Comparison of ENCODE assay signal across 1 cellular context in the genomic region with DNA sequence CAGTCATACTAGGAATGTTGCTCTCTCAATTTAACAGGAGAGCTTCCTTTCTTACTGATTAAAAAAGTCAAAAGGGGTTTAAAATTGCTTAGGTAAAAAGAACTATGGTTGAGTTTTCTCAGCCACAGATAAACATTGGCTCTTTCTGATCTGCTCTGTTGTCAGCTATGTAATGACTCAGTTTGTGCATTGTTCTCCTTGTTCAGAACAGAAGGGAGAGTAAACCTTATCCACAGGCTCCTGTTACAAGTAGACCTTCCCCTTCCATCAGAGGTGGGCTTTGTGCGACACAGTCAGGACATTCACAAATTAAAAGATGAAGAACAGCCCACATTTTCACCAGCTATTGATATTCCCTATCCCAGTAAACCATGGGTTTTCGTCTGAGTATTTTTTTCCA.
TF ChIP-seq lines count a peak whose summit lies in the region.

No MANE protein-coding gene starts in this region.

TF ChIP-seq in H1, 55 proteins besides CTCF, POLR2A, EP300 and RAD21:
- no peak for TF ChIP-seq HDAC2 (IDR thresholded peaks at IDR 0.05; ENCODE audit: borderline replicate concordance in 1 of 2, low read depth in 2 of 2, low read length in 2 of 2)
- TF ChIP-seq GTF2F1 (IDR thresholded peaks at IDR 0.05; ENCODE audit: borderline replicate concordance, low read depth, low read length), result no peak
- no peak for TF ChIP-seq TAF1 (IDR thresholded peaks at IDR 0.05; ENCODE audit: low read depth, low read length)
- no peak for TF ChIP-seq FOSL1 (IDR thresholded peaks at IDR 0.05; ENCODE audit: insufficient read depth, low read depth, low read length)
- TF ChIP-seq TAF7 (optimal IDR thresholded peaks at IDR 0.05; ENCODE audit: borderline replicate concordance, low read depth, low read length), result no peak
- TF ChIP-seq BACH1 (IDR thresholded peaks at IDR 0.05; ENCODE audit: low read length), result no peak
- no peak for TF ChIP-seq SP2 (IDR thresholded peaks at IDR 0.05; ENCODE audit: low read length)
- TF ChIP-seq CBX5 (IDR thresholded peaks at IDR 0.05; ENCODE audit: low read depth, low read length), result no peak
- TF ChIP-seq MAX (IDR thresholded peaks at IDR 0.05), result no peak
